Comparison of ENCODE assay signal across 1 cellular context in the genomic region with DNA sequence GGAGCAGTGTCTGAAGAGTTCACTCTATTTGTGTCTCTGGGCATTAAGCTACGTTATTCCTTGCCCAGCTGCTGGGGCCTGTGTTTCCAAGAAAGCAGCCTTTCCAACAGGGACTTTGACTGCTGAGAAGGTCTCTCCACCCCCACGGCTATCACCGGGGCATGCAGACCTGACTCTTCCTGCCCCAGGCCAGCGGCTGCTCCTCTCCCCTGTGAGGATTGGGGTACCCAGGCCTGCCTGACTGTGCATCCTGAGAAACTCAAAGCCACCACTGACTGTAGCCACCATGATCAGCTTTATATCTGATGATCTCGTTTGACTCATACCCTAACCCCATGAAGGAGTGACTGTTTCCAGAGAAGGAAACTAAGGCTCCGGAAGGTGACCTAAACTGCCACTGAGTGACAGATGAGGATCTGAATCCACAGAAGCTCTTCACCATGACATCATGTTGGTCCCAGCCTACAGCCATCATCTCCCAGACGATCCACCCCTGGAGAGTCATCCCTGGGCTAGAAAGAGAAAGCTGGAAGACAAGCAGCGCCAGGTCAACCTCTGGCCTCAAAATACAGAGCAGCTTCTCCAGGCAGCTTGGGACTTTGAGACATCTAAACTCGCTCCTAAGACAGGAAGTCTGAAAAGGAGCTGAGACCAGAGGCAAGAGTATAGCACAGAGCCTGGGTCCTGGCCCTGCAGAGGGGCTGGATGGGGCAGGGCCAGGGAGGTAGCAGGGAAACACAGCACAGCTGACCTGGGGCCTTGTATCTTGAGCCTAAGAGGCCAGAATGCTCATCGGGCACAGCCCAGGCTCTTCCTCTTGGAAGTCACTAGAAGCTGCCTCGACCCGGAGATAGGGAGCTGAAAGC.
A peak's percentile ranks its signal among the peaks of the same experiment; 100 is the strongest.
TF ChIP-seq lines count a peak whose summit lies in the region.

No MANE protein-coding gene starts in this region.

TF ChIP-seq in HEK293, 187 proteins besides CTCF, POLR2A, EP300 and RAD21 (continued from another document):
- no peak for TF ChIP-seq ATF2 (tag by site-specific recombination; IDR thresholded peaks at IDR 0.05; ENCODE audit: low read depth)
- TF ChIP-seq OSR2 (tag by site-specific recombination; IDR thresholded peaks at IDR 0.05) = peak; percentile 82
- no peak for TF ChIP-seq ZNF354C (tag by site-specific recombination; IDR thresholded peaks at IDR 0.05; ENCODE audit: borderline replicate concordance, low read depth)
